ENCODE assay signal across 8 cellular contexts in the genomic region with DNA sequence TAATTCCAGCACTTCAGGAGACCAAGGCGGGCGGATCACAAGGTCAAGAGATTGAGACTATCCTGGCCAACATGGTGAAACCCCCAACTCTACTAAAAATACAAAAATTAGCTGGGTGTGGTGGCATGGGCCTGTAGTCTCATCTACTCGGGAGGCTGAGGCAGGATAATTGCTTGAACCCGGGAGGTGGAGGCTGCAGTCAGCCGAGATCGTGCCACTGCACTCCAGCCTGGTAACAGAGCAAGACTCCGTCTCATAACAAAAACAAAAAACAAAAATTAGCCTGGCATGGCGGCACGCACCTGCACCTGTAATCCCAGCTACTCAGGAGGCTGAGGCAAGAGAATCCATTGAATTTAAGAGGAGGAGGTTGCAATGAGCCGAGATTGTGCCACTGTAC. TPM values are rescaled to one million over a fixed set of nuclear protein-coding genes. Genes with fewer than 3 reads are reported as not detected.
DNase-seq lines count a peak whose midpoint lies in the region; ATAC-seq and TF ChIP-seq lines count a peak whose summit lies in the region.
"Not testable (repeated sequence)": the region's sequence is repeated elsewhere in the genome, so short reads cannot be mapped to it uniquely, and the experiment has no call there.

No MANE protein-coding gene starts in this region.

- TF ChIP-seq POLR2A in stomach (IDR thresholded peaks at IDR 0.05), result not testable (repeated sequence)

- not testable (repeated sequence) for H2AFZ ChIP-seq in KMS-11 (ENCODE audit: low read depth)

- H3K36me3 Mint-ChIP-seq in CD14-positive monocyte (peaks cover 7 to 14% of the 10 kb centered on the region in 2 donors), activated B cell treated with CpG ODN at 0.5 μM for 24 hours (ENCODE audit: low read depth) (peaks cover 55% of the 10 kb centered on the region)
- H3K36me3 Mint-ChIP-seq in activated naive CD4-positive, alpha-beta T cell treated with anti-CD3 and anti-CD28 coated beads for 36 hours (ENCODE audit: low read depth), result peaks cover 25% of the 10 kb centered on the region
- H3K36me3 Mint-ChIP-seq in effector memory CD8-positive, alpha-beta T cell (ENCODE audit: insufficient read depth), result peaks cover 90% of the 10 kb centered on the region
- H3K36me3 Mint-ChIP-seq in natural killer cell, result not testable (repeated sequence)

- H3K9ac ChIP-seq in KMS-11, result not testable (repeated sequence)

- H3K79me2 ChIP-seq in KMS-11 (ENCODE audit: insufficient read depth, low read depth), result peaks cover 53% of the 10 kb centered on the region

- H3K4me1 ChIP-seq in KMS-11 (ENCODE audit: low read depth, poor library complexity, severe bottlenecking) (peaks cover 66% of the 10 kb centered on the region), stomach (peaks cover 0 to 43% (median 19%) of the 10 kb centered on the region in 4 donors)

- not testable (repeated sequence) for TF ChIP-seq EP300 in stomach (IDR thresholded peaks at IDR 0.05)

- peaks cover 38% of the 10 kb centered on the region for H3K4me1 Mint-ChIP-seq in CD14-positive monocyte
- peaks cover 93% of the 10 kb centered on the region for H3K4me1 Mint-ChIP-seq in activated B cell treated with CpG ODN at 0.5 μM for 24 hours
- H3K4me1 Mint-ChIP-seq in activated naive CD4-positive, alpha-beta T cell treated with anti-CD3 and anti-CD28 coated beads for 36 hours (ENCODE audit: low read depth), result peaks cover 79% of the 10 kb centered on the region
- peaks cover 47 to 74% of the 10 kb centered on the region in 2 donors for H3K4me1 Mint-ChIP-seq in effector memory CD8-positive, alpha-beta T cell (ENCODE audit: low read depth in 2 of 2)
- H3K4me1 Mint-ChIP-seq in natural killer cell, result peaks cover 68% of the 10 kb centered on the region in 2 donors

- not testable (repeated sequence) for H4K20me1 ChIP-seq in KMS-11 (ENCODE audit: insufficient read depth)

- H3K36me3 ChIP-seq in KMS-11 (ENCODE audit: insufficient read depth); stomach: not testable (repeated sequence)

- ATAC-seq in activated B cell treated with CpG ODN at 0.5 μM for 24 hours (ENCODE audit: low read depth); effector memory CD8-positive, alpha-beta T cell (replicated peaks); natural killer cell: not testable (repeated sequence)

- POLR2A ChIA-PET in activated B cell treated with CpG ODN at 0.5 μM for 24 hours (lab: Charles Lee), result interaction anchor here (17.1 to 27.3 kb wide), 2 partner anchors 18 to 24 kb away, joined by 455 to 1209 read pairs; partner anchors contain the start of gene FNBP1

- H3K9me3 ChIP-seq in stomach, result not testable (repeated sequence)

- 92 to 97% (median 95%) methylated on average over 10 of the region's 10 CpGs for WGBS in stomach, 5 donors

- H3K27me3 Mint-ChIP-seq in CD14-positive monocyte (ENCODE audit: low read depth in 3 of 3); activated B cell treated with CpG ODN at 0.5 μM for 24 hours; activated naive CD4-positive, alpha-beta T cell treated with anti-CD3 and anti-CD28 coated beads for 36 hours (ENCODE audit: low read depth); effector memory CD8-positive, alpha-beta T cell; natural killer cell (ENCODE audit: low read depth in 2 of 2): not testable (repeated sequence)

- intact Hi-C loops in CD14-positive monocyte (cut with micrococcal nuclease); activated B cell treated with CpG ODN at 0.5 μM for 24 hours (cut with micrococcal nuclease); activated naive CD4-positive, alpha-beta T cell treated with anti-CD3 and anti-CD28 coated beads for 36 hours (cut with micrococcal nuclease); natural killer cell (cut with micrococcal nuclease); stomach (cut with DNase I; ENCODE audit: low total_unique reads): not testable (repeated sequence)

- H3K4me3 Mint-ChIP-seq in CD14-positive monocyte; activated naive CD4-positive, alpha-beta T cell treated with anti-CD3 and anti-CD28 coated beads for 36 hours; natural killer cell: not testable (repeated sequence)
- peak overlapping the region; percentile 50 for H3K4me3 Mint-ChIP-seq in activated B cell treated with CpG ODN at 0.5 μM for 24 hours
- peak overlapping the region; percentile 25 to 61 for H3K4me3 Mint-ChIP-seq in effector memory CD8-positive, alpha-beta T cell

- H3K27ac Mint-ChIP-seq in CD14-positive monocyte, result peak overlapping the region in 5 of 7 donors; percentile 20 to 87 (median 74)
- H3K27ac Mint-ChIP-seq in activated B cell treated with CpG ODN at 0.5 μM for 24 hours, result peak overlapping the region; percentile 97
- H3K27ac Mint-ChIP-seq in activated naive CD4-positive, alpha-beta T cell treated with anti-CD3 and anti-CD28 coated beads for 36 hours, result peak overlapping the region; percentile 93
- H3K27ac Mint-ChIP-seq in effector memory CD8-positive, alpha-beta T cell, result peak overlapping the region; percentile 96 to 97
- peak overlapping the region; percentile 84 to 87 for H3K27ac Mint-ChIP-seq in natural killer cell

- not testable (repeated sequence) for H3K4me3 ChIP-seq in KMS-11 (IDR thresholded peaks at IDR 0.05; ENCODE audit: insufficient read depth, low read depth, low read length); stomach

- H3K4me2 ChIP-seq in KMS-11, result peak overlapping the region; percentile 100

- CTCF ChIA-PET in activated B cell treated with CpG ODN at 0.5 μM for 24 hours (lab: Charles Lee), result interaction anchor here (0.7 to 1.5 kb wide), 3 partner anchors 18 to 35 kb away, joined by 3 to 4 read pairs (median 3); no protein-coding TSS in a partner anchor
- CTCF ChIA-PET in activated naive CD4-positive, alpha-beta T cell treated with anti-CD3 and anti-CD28 coated beads for 36 hours (lab: Charles Lee), result interaction anchor here (1.3 to 1.4 kb wide), 2 partner anchors 33 to 124 kb away, joined by 3 read pairs; partner anchors contain the start of gene FNBP1

- not testable (repeated sequence) for H3K9me3 Mint-ChIP-seq in CD14-positive monocyte; activated B cell treated with CpG ODN at 0.5 μM for 24 hours; activated naive CD4-positive, alpha-beta T cell treated with anti-CD3 and anti-CD28 coated beads for 36 hours; effector memory CD8-positive, alpha-beta T cell; natural killer cell

- not testable (repeated sequence) for TF ChIP-seq CTCF in CD14-positive monocyte (IDR thresholded peaks at IDR 0.05); KMS-11 (conservative IDR thresholded peaks at IDR 0.05; ENCODE audit: low read depth, low read length); activated B cell treated with CpG ODN at 0.5 μM for 24 hours (IDR thresholded peaks at IDR 0.05); natural killer cell (IDR thresholded peaks at IDR 0.05); stomach (IDR thresholded peaks at IDR 0.05)

- not testable (repeated sequence) for DNase-seq in CD14-positive monocyte (ENCODE audit: low spot score); activated B cell treated with CpG ODN at 0.5 μM for 24 hours; activated naive CD4-positive, alpha-beta T cell treated with anti-CD3 and anti-CD28 coated beads for 36 hours; effector memory CD8-positive, alpha-beta T cell; natural killer cell; stomach
- peak; percentile 43 for DNase-seq in activated CD8-positive, alpha-beta memory T cell treated with anti-CD3 and anti-CD28 coated beads, Interleukin-2, amount 50 U/mL, for 48 hours

- H3K27me3 ChIP-seq in KMS-11 (ENCODE audit: insufficient read depth, low read depth); stomach: not testable (repeated sequence)

- H3K27ac ChIP-seq in KMS-11 (peak overlapping the region; percentile 99), stomach (peak overlapping the region in 3 of 5 donors; percentile 22 to 69 (median 22))

RNA-seq across cellular contexts. Expression of gene FNBP1, which starts 33.4 kb away (rescaled TPM):
- polyA plus RNA-seq in CD14-positive monocyte, result 10 to 100 TPM; 51.4 to 60.7 TPM
- total RNA-seq in activated B cell treated with CpG ODN at 0.5 μM for 24 hours, result 454 and 501 TPM in 2 replicates
- 100 to 1,000 TPM; 126 to 128 TPM for total RNA-seq in activated naive CD4-positive, alpha-beta T cell treated with anti-CD3 and anti-CD28 coated beads for 36 hours
- total RNA-seq in natural killer cell, result 100 to 1,000 TPM; 177 to 209 (median 203) TPM
- total RNA-seq in stomach, result 100 to 1,000 TPM in 1 of 5 donors, 10 to 100 TPM in 4; 52.7 to 129 (median 69.6) TPM
- 10 to 100 TPM in 2 of 3 donors, 1 to 10 TPM in 1; 9.0 to 19.7 (median 10.4) TPM for polyA plus RNA-seq in stomach

RNA-seq across cellular contexts. Expression of gene GPR107, which starts 44.2 kb away (rescaled TPM):
- 1 to 10 TPM; 6.0 TPM for polyA plus RNA-seq in CD14-positive monocyte
- total RNA-seq in activated B cell treated with CpG ODN at 0.5 μM for 24 hours, result 17.7 and 19.6 TPM in 2 replicates
- total RNA-seq in activated naive CD4-positive, alpha-beta T cell treated with anti-CD3 and anti-CD28 coated beads for 36 hours, result 10 to 100 TPM; 19.0 to 20.0 TPM
- total RNA-seq in natural killer cell, result 10 to 100 TPM; 32.9 to 49.5 (median 41.8) TPM
- 10 to 100 TPM in 4 of 5 donors, 1 to 10 TPM in 1; 5.3 to 37.8 (median 21.4) TPM for total RNA-seq in stomach
- 1 to 10 TPM; 3.4 to 7.9 (median 6.4) TPM for polyA plus RNA-seq in stomach
